ENCODE assay signal across 8 cellular contexts in the genomic region with DNA sequence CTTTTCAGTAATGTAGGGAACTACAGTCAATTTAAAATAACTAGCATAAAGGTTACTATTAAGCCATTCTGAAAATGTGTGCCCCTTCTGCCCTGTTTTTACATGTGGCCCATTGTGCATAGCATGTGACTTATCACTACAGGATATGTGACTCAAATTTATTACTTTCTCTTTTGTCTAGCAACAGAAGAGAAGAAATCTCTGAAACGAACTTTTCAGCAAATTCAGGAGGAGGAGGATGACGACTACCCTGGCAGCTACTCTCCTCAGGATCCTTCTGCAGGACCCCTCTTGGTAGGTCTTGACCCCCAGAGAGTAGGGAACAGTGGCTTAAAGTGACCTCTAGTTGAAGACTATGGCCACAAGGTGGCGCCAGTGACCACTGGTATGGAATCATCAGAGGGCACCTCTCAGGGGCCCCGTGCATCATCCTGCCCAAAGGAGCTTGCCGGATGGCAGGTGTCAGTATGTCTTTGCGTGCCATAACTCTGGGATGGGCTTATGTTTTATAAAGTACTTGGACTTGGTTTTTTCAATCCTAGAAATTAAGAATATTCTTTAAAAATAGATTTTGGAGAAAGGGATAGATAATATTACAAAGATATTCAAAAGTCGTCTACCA. TPM values are rescaled to one million over a fixed set of nuclear protein-coding genes. Genes with fewer than 3 reads are reported as not detected.
A peak's percentile ranks its signal among the peaks of the same experiment; 100 is the strongest.
DNase-seq lines count a peak whose midpoint lies in the region; ATAC-seq and TF ChIP-seq lines count a peak whose summit lies in the region.

No MANE protein-coding gene starts in this region.

- H3K27ac ChIP-seq in Peyer's patch: no peak overlapping the region

- no peak overlapping the region for H3K27ac Mint-ChIP-seq in nephron progenitor cell
- peak overlapping the region in 1 of 2 donors; percentile 30 for H3K27ac Mint-ChIP-seq in stimulated activated naive CD8-positive, alpha-beta T cell treated with anti-CD3 and anti-CD28 coated beads, Interleukin-15, amount 100 ng/mL, for 72 hours

- peaks cover 0 to 50% (median 0%) of the 10 kb centered on the region in 3 donors for H3K36me3 ChIP-seq in Peyer's patch

- no peak for TF ChIP-seq POLR2A in Peyer's patch (IDR thresholded peaks at IDR 0.05)

- H3K4me3 ChIP-seq in Peyer's patch (no peak overlapping the region), fibroblast of mammary gland (ENCODE audit: control insufficient read depth, low read depth, low read length) (no peak overlapping the region)

- peaks cover 27% of the 10 kb centered on the region for H3K4me1 Mint-ChIP-seq in activated T-cell treated with anti-CD3 and anti-CD28 coated beads, Interleukin-2, amount 50 U/mL, for 4 hours (ENCODE audit: low read depth)
- H3K4me1 Mint-ChIP-seq in nephron progenitor cell: peaks cover 6% of the 10 kb centered on the region
- peaks cover 28% of the 10 kb centered on the region for H3K4me1 Mint-ChIP-seq in stimulated activated naive CD8-positive, alpha-beta T cell treated with anti-CD3 and anti-CD28 coated beads, Interleukin-15, amount 100 ng/mL, for 72 hours

- DNase-seq in activated gamma-delta T cell treated with Interleukin-2 at 50 U/mL for 16 hours (peak; percentile 80), activated gamma-delta T cell (lab: John Stamatoyannopoulos, UW) (no peak), KG1 (lab: John Stamatoyannopoulos, UW) (peak; percentile 61), Peyer's patch (peak; percentile 82 to 96 (median 94)), fibroblast of mammary gland (ENCODE audit: low read depth) (peak; percentile 71), nephron progenitor cell (peak; percentile 93)
- DNase-seq in activated T-cell treated with anti-CD3 and anti-CD28 coated beads, Interleukin-2, amount 50 U/mL, for 4 hours: peak; percentile 69
- DNase-seq in stimulated activated naive CD8-positive, alpha-beta T cell treated with anti-CD3 and anti-CD28 coated beads, Interleukin-15, amount 100 ng/mL, for 72 hours: peak; percentile 65 to 66

- peaks cover 26% of the 10 kb centered on the region for H3K36me3 Mint-ChIP-seq in activated T-cell treated with anti-CD3 and anti-CD28 coated beads, Interleukin-2, amount 50 U/mL, for 4 hours (ENCODE audit: insufficient read depth)
- peaks cover 4% of the 10 kb centered on the region for H3K36me3 Mint-ChIP-seq in nephron progenitor cell (ENCODE audit: low read depth)

- no peaks in the 10 kb centered on the region for H3K9me3 ChIP-seq in Peyer's patch

- ATAC-seq in activated T-cell treated with anti-CD3 and anti-CD28 coated beads, Interleukin-2, amount 50 U/mL, for 4 hours: peak; percentile 95
- peak; percentile 89 for ATAC-seq in stimulated activated naive CD8-positive, alpha-beta T cell treated with anti-CD3 and anti-CD28 coated beads, Interleukin-15, amount 100 ng/mL, for 72 hours

- peak; percentile 47 to 85 (median 79) for TF ChIP-seq CTCF in Peyer's patch (IDR thresholded peaks at IDR 0.05)
- TF ChIP-seq CTCF in fibroblast of mammary gland (conservative IDR thresholded peaks at IDR 0.05; ENCODE audit: control insufficient read depth, insufficient read depth, low read depth, low read length): peak; percentile 80
- peak; percentile 90 for TF ChIP-seq CTCF in nephron progenitor cell (IDR thresholded peaks at IDR 0.05)

- H3K27me3 ChIP-seq in Peyer's patch: no peaks in the 10 kb centered on the region

- H3K9me3 Mint-ChIP-seq in activated T-cell treated with anti-CD3 and anti-CD28 coated beads, Interleukin-2, amount 50 U/mL, for 4 hours: no peaks in the 10 kb centered on the region
- H3K9me3 Mint-ChIP-seq in nephron progenitor cell: no peaks in the 10 kb centered on the region
- no peaks in the 10 kb centered on the region for H3K9me3 Mint-ChIP-seq in stimulated activated naive CD8-positive, alpha-beta T cell treated with anti-CD3 and anti-CD28 coated beads, Interleukin-15, amount 100 ng/mL, for 72 hours

- H3K4me1 ChIP-seq in Peyer's patch: no peaks in the 10 kb centered on the region

- H3K27me3 Mint-ChIP-seq in activated T-cell treated with anti-CD3 and anti-CD28 coated beads, Interleukin-2, amount 50 U/mL, for 4 hours (ENCODE audit: low read depth): no peaks in the 10 kb centered on the region
- H3K27me3 Mint-ChIP-seq in nephron progenitor cell (ENCODE audit: low read depth, poor library complexity): no peaks in the 10 kb centered on the region
- H3K27me3 Mint-ChIP-seq in stimulated activated naive CD8-positive, alpha-beta T cell treated with anti-CD3 and anti-CD28 coated beads, Interleukin-15, amount 100 ng/mL, for 72 hours: no peaks in the 10 kb centered on the region

- no peak overlapping the region for H3K4me3 Mint-ChIP-seq in activated T-cell treated with anti-CD3 and anti-CD28 coated beads, Interleukin-2, amount 50 U/mL, for 4 hours
- no peak overlapping the region for H3K4me3 Mint-ChIP-seq in nephron progenitor cell
- H3K4me3 Mint-ChIP-seq in stimulated activated naive CD8-positive, alpha-beta T cell treated with anti-CD3 and anti-CD28 coated beads, Interleukin-15, amount 100 ng/mL, for 72 hours: peak overlapping the region in 1 of 2 donors; percentile 16

RNA-seq across cellular contexts. Expression of gene RPRD1B, which starts 23.9 kb away (rescaled TPM):
- 10 to 100 TPM; 44.5 to 55.4 (median 52.4) TPM for total RNA-seq in Peyer's patch
- total RNA-seq in activated T-cell treated with anti-CD3 and anti-CD28 coated beads, Interleukin-2, amount 50 U/mL, for 4 hours: 10 to 100 TPM; 38.6 to 40.4 (median 39.6) TPM

RNA-seq across cellular contexts. Expression of gene TTI1, which starts 24.2 kb away (rescaled TPM):
- total RNA-seq in Peyer's patch: 10 to 100 TPM in 3 of 4 donors, 1 to 10 TPM in 1; 9.3 to 34.7 (median 14.8) TPM
- 10 to 100 TPM; 31.3 to 35.5 (median 35.0) TPM for total RNA-seq in activated T-cell treated with anti-CD3 and anti-CD28 coated beads, Interleukin-2, amount 50 U/mL, for 4 hours
